In genomic region chr7:155227788-155228458, GRCh38 we compare ENCODE assay signal across 27 cellular contexts.
DNase-seq lines count a peak whose midpoint lies in the region; TF ChIP-seq lines count a peak whose summit lies in the region.
"Had no signal": no experiment of that assay in that cellular context is flagged by ENCODE, and none has a peak within 500 bp of the region (broad histone marks: within the 10 kb centered on the region; RNA-seq: fewer than 3 reads in every experiment).

No MANE protein-coding gene starts in this region.

- intact Hi-C loops in Caco-2 (cut with micrococcal nuclease; ENCODE audit: unreplicated experiment), result no loop called here

- H4K8ac ChIP-seq in trophoblast cell (ENCODE audit: low read depth, low read length), result no peak overlapping the region

- H3K4me3 Mint-ChIP-seq in Caco-2 (ENCODE audit: unreplicated experiment), result no peak overlapping the region
- H3K4me3 Mint-ChIP-seq: activated T-cell treated with anti-CD3 and anti-CD28 coated beads, Interleukin-2, amount 50 U/mL, for 4 hours; HFFc6 had no signal

- no peak overlapping the region for H2BK5ac ChIP-seq in trophoblast cell (ENCODE audit: low read depth, low read length, poor library complexity)

- peaks cover 36% of the 10 kb centered on the region for H3K4me1 ChIP-seq in Caco-2
- H3K4me1 ChIP-seq in SJCRH30, result peaks cover 39% of the 10 kb centered on the region
- peaks cover 18 to 23% of the 10 kb centered on the region in 2 experiments for H3K4me1 ChIP-seq in trophoblast cell (ENCODE audit: control insufficient read depth in 1 of 2, insufficient read depth in 2 of 2, low read length in 2 of 2)
- H3K4me1 ChIP-seq: adrenal gland had no signal

- no peak overlapping the region for H4K91ac ChIP-seq in trophoblast cell (ENCODE audit: low read depth, low read length)

- no peaks in the 10 kb centered on the region for H3K79me2 ChIP-seq in trophoblast cell (ENCODE audit: control insufficient read depth, insufficient read depth, low read length, poor library complexity)

- no peaks in the 10 kb centered on the region for H3K27me3 Mint-ChIP-seq in Caco-2 (ENCODE audit: insufficient read depth, unreplicated experiment)

- no peaks in the 10 kb centered on the region for H3K36me3 Mint-ChIP-seq in Caco-2 (ENCODE audit: insufficient read depth, unreplicated experiment)

- no peak overlapping the region for H2BK120ac ChIP-seq in trophoblast cell (ENCODE audit: insufficient read depth, low read length, poor library complexity)

- H3K18ac ChIP-seq in trophoblast cell (ENCODE audit: low read length), result no peak overlapping the region

- H3K4me2 ChIP-seq in trophoblast cell (ENCODE audit: low read length), result no peak overlapping the region
- H3K4me2 ChIP-seq: PC-9 had no signal

- H3K4me3 ChIP-seq in Caco-2 (ENCODE audit: low read depth, low read length) (no peak overlapping the region), SJCRH30 (no peak overlapping the region), trophoblast cell (ENCODE audit: low read depth, low read length) (no peak overlapping the region)
- H3K4me3 ChIP-seq: adrenal gland, lung, PC-9 had no signal

- no peak overlapping the region for H3K4ac ChIP-seq in trophoblast cell (ENCODE audit: low read depth, low read length)

- POLR2A ChIA-PET in Caco-2 (lab: Charles Lee), result no interaction called here

- H2AFZ ChIP-seq in trophoblast cell (ENCODE audit: insufficient read depth, low read length, poor library complexity), result no peak overlapping the region
- H2AFZ ChIP-seq: PC-9 had no signal

- no peaks in the 10 kb centered on the region for H3K9me3 Mint-ChIP-seq in Caco-2 (ENCODE audit: unreplicated experiment)
- H3K9me3 Mint-ChIP-seq: activated T-cell treated with anti-CD3 and anti-CD28 coated beads, Interleukin-2, amount 50 U/mL, for 4 hours had no signal

- peak overlapping the region; percentile 23 for H2BK12ac ChIP-seq in trophoblast cell (ENCODE audit: low read length)

- no peak overlapping the region for H4K12ac ChIP-seq in trophoblast cell (ENCODE audit: low read depth, low read length)

- no peak overlapping the region for H3K14ac ChIP-seq in trophoblast cell (ENCODE audit: low read length)

- peaks cover 51% of the 10 kb centered on the region for H3K4me1 Mint-ChIP-seq in Caco-2 (ENCODE audit: low read depth, unreplicated experiment)

- CTCF ChIA-PET in Caco-2 (lab: Charles Lee), result interaction anchor here (0.8 kb wide), 1 partner anchor 117 kb away, joined by 4 read pairs; no protein-coding TSS in a partner anchor

- TF ChIP-seq POLR2A in erythroblast (IDR thresholded peaks at IDR 0.05; ENCODE audit: low read length), result no peak

- in situ Hi-C loops in ACHN (cut with HindIII; ENCODE audit: low pct_ligation_motif_present, low pct_unique_long_range_greater_than_20kb, low sequenced_read_pairs), result no loop called here

- H2AK5ac ChIP-seq in trophoblast cell (ENCODE audit: low read length), result no peak overlapping the region

- no peak overlapping the region for H3K23ac ChIP-seq in trophoblast cell (ENCODE audit: low read length)

- H3K9me3 ChIP-seq in Caco-2 (no peaks in the 10 kb centered on the region), SJCRH30 (replicated peaks) (no peaks in the 10 kb centered on the region), trophoblast cell (ENCODE audit: insufficient read depth, low read depth, low read length) (peaks cover 4% of the 10 kb centered on the region)
- H3K9me3 ChIP-seq: adrenal gland had no signal

- peak overlapping the region; percentile 79 for H3K27ac ChIP-seq in SJCRH30
- H3K27ac ChIP-seq in trophoblast cell (ENCODE audit: low read depth, low read length), result no peak overlapping the region
- H3K27ac ChIP-seq: adrenal gland, brain microvascular endothelial cell, C4-2B, PC-9 had no signal

- H3K9ac ChIP-seq in trophoblast cell (ENCODE audit: low read length), result no peak overlapping the region

- DNase-seq in Caco-2, result no peak
- no peak for DNase-seq in SJCRH30
- DNase-seq in iPS-NIHi7 (ENCODE audit: extremely low spot score), result peak; percentile 64
- peak; percentile 74 to 80 for DNase-seq in trophoblast cell
- no peak for DNase-seq in erythroblast (lab: John Stamatoyannopoulos, UW)
- DNase-seq in ACHN, result no peak
- DNase-seq in A172 (ENCODE audit: low spot score), result no peak
- no peak for DNase-seq in MV-4-11 (lab: John Stamatoyannopoulos, UW)
- DNase-seq: activated CD4-positive, alpha-beta T cell treated with anti-CD3 and anti-CD28 coated beads for 4 hours; activated naive CD4-positive, alpha-beta T cell; activated T-cell treated with anti-CD3 and anti-CD28 coated beads, Interleukin-2, amount 50 U/mL, for 4 hours; adrenal gland; Calu3; effector CD8-positive, alpha-beta T cell; foreskin fibroblast; HFFc6; KG1; MM.1S; NCI-H2171; NCI-H524; PC-9; SIG-M5; stimulated activated CD4-positive, alpha-beta T cell treated with anti-CD3 and anti-CD28 coated beads, Interleukin-2, amount 100 ng/mL, for 48 hours; stimulated activated naive CD4-positive, alpha-beta T cell had no signal

- H3K27me3 ChIP-seq in Caco-2 (replicated peaks; ENCODE audit: control insufficient read depth, insufficient read depth, low read length), result no peaks in the 10 kb centered on the region
- H3K27me3 ChIP-seq in SJCRH30, result peaks cover 4% of the 10 kb centered on the region; the same call in 1 of the 2 replicates
- no peaks in the 10 kb centered on the region for H3K27me3 ChIP-seq in trophoblast cell (ENCODE audit: insufficient read depth, low read length)
- H3K27me3 ChIP-seq: brain microvascular endothelial cell had no signal

- BruUV-seq in Caco-2 (replicated peaks; lab: Mats Ljungman, UMichigan), result no TSS peak

- TF ChIP-seq CTCF in Caco-2 (IDR thresholded peaks at IDR 0.05; ENCODE audit: insufficient read depth in 1 of 2, low read depth in 1 of 2, low read length in 1 of 2, severe bottlenecking in 1 of 2, unreplicated experiment in 1 of 2), result no peak

- H3K36me3 ChIP-seq in Caco-2 (ENCODE audit: control insufficient read depth, insufficient read depth, low read length) (no peaks in the 10 kb centered on the region), SJCRH30 (no peaks in the 10 kb centered on the region), trophoblast cell (ENCODE audit: control insufficient read depth in 1 of 2, insufficient read depth in 2 of 2, low read length in 2 of 2) (no peaks in the 10 kb centered on the region)
- H3K36me3 ChIP-seq: adrenal gland, brain microvascular endothelial cell had no signal

- peaks cover 4% of the 10 kb centered on the region for H3K79me1 ChIP-seq in trophoblast cell (ENCODE audit: low read length)

- H3K27ac Mint-ChIP-seq in Caco-2 (ENCODE audit: unreplicated experiment), result peak overlapping the region; percentile 75
- H3K27ac Mint-ChIP-seq: HFFc6 had no signal

- WGBS in trophoblast cell (ENCODE audit: extremely low coverage, insufficient coverage, insufficient read length), result no CpG with 5 or more reads among the region's 22 CpGs

Comparison
In these comparisons a context has a peak if more than half of its experiments do, and no peak if none do; other contexts are left out.
1. DNase-seq: peak in iPS-NIHi7 (single experiment) and trophoblast cell (2 of 2); none in Caco-2 (0 of 2), SJCRH30 (0 of 2), erythroblast (0 of 2), ACHN (single experiment), A172 (single experiment) and MV-4-11 (single experiment).